Comparison of ENCODE assay signal across 30 cellular contexts in the genomic region with DNA sequence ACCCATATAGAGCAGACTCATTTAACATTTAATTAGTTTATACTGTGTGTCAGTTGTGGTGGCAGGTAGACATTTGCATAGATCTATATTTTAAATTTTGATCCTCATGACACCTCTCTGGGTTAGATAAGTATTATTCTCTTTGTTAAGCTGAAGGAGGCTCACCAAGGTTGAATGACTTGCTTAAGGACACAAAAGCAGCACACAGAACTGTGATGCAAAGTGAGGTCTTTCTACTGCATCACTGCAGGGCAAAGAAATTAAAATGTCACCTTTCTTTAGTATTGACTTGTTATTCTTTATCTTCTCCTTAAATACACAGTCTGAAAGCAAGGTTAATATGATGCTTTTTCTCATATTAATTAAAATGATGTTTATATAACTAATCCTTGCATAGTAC. TPM values are rescaled to one million over a fixed set of nuclear protein-coding genes. Genes with fewer than 3 reads are reported as not detected.
"Had no signal": no experiment of that assay in that cellular context is flagged by ENCODE, and none has a peak within 500 bp of the region (broad histone marks: within the 10 kb centered on the region; RNA-seq: fewer than 3 reads in every experiment).

No MANE protein-coding gene starts in this region.

- H3K36me3 ChIP-seq: colonic mucosa, esophagus squamous epithelium, gastrocnemius medialis, gastroesophageal sphincter, heart left ventricle, heart right ventricle had no signal

- H3K27ac Mint-ChIP-seq: dendritic cell treated with granulocyte-macrophage colony-stimulating factor and Interleukin-4, amounts not matched to agents 40 ng/mL and 50 ng/mL, for 4 days; effector memory CD8-positive, alpha-beta T cell; endodermal cell had no signal

- H3K4me2 ChIP-seq: hepatocyte had no signal

- H3K4me3 Mint-ChIP-seq: dendritic cell treated with granulocyte-macrophage colony-stimulating factor and Interleukin-4, amounts not matched to agents 40 ng/mL and 50 ng/mL, for 4 days; effector memory CD8-positive, alpha-beta T cell; endodermal cell had no signal

- H3K79me2 ChIP-seq: hepatocyte had no signal

- H3K4me3 ChIP-seq: colonic mucosa, coronary artery, dorsolateral prefrontal cortex, esophagus squamous epithelium, gastrocnemius medialis, gastroesophageal sphincter, heart left ventricle, heart right ventricle, hepatocyte had no signal

- H3K4me1 ChIP-seq: esophagus squamous epithelium, gastrocnemius medialis, gastroesophageal sphincter, heart left ventricle, heart right ventricle had no signal

- H3K27me3 ChIP-seq: colonic mucosa, foreskin keratinocyte, gastrocnemius medialis had no signal

- H3K27ac ChIP-seq: coronary artery, dorsolateral prefrontal cortex, epithelial cell of prostate, esophagus squamous epithelium, foreskin keratinocyte, gastrocnemius medialis, gastroesophageal sphincter, heart left ventricle, heart right ventricle, hepatocyte had no signal

- DNase-seq: colonic mucosa; cortex of kidney; dermis blood vessel endothelial cell; dorsolateral prefrontal cortex; effector CD4-positive, alpha-beta T cell; effector CD8-positive, alpha-beta T cell; effector memory CD4-positive, alpha-beta T cell; effector memory CD8-positive, alpha-beta T cell; endodermal cell; erythroblast; esophagus squamous epithelium; foreskin fibroblast; foreskin keratinocyte; foreskin melanocyte; gastrocnemius medialis; glutamatergic neuron; head of caudate nucleus; heart left ventricle; heart right ventricle had no signal

- H2AFZ ChIP-seq: hepatocyte had no signal

- ATAC-seq: effector memory CD8-positive, alpha-beta T cell; esophagus mucosa; foreskin keratinocyte; gastrocnemius medialis; gastroesophageal sphincter; heart left ventricle; heart right ventricle had no signal

- H3K9me3 ChIP-seq: colonic mucosa, esophagus squamous epithelium, gastrocnemius medialis, gastroesophageal sphincter, heart left ventricle had no signal

RNA-seq across cellular contexts. Expression of a gene that starts 8.6 kb away (rescaled TPM):
- total RNA-seq: dermis microvascular lymphatic vessel endothelial cell, endothelial cell of umbilical vein, fibroblast of lung, fibroblast of villous mesenchyme, foreskin keratinocyte, glomerular endothelial cell, heart right ventricle had no signal
- polyA plus RNA-seq: endothelial cell of umbilical vein, fibroblast of lung, heart left ventricle, heart right ventricle had no signal
